In genomic region chr7:80249184-80249583, GRCh38 we compare ENCODE assay signal across 9 cellular contexts.
"Had no signal": no experiment of that assay in that cellular context is flagged by ENCODE, and none has a peak within 500 bp of the region (broad histone marks: within the 10 kb centered on the region; RNA-seq: fewer than 3 reads in every experiment).

No MANE protein-coding gene starts in this region.

- H3K4me2 ChIP-seq: GM23338, KMS-11 had no signal

- H3K27ac ChIP-seq: KMS-11 had no signal

- DNase-seq: H9, HCEC 1CT, Karpas-422, KBM-7 had no signal

- H3K9ac ChIP-seq: KMS-11 had no signal

- H3K4me1 Mint-ChIP-seq: GM23338, H9 had no signal

- H3K4me3 Mint-ChIP-seq: GM23338, H9 had no signal

- FAIRE-seq: H1, H54, HTR-8/SVneo had no signal

- H3K4me3 ChIP-seq: GM23338 had no signal

- ATAC-seq: GM23338 had no signal

- H3K9me3 Mint-ChIP-seq: GM23338, H9 had no signal

- H3K27ac Mint-ChIP-seq: GM23338, H9 had no signal
